Comparison of ENCODE assay signal across 16 cellular contexts in the genomic region with DNA sequence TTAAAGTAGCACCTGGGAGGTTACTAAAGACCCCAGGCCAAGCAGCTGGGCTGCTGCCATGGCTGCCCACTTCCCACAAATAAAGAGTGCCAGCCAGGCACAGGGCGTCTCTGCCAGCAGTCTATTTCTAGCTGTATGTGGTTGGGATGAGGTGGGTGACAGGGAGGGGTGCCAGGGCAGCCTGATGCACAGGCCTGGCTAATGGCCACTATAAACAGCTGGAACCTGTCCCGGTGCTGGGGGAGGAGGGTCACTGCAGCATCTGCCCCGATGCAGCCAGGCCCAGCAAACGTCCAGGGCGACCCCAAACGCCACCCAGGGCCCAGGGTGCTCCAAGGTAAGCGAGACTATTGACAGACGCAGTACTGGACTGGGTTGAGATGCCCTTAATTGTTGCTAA. TPM values are rescaled to one million over a fixed set of nuclear protein-coding genes. Genes with fewer than 3 reads are reported as not detected.
"Had no signal": no experiment of that assay in that cellular context is flagged by ENCODE, and none has a peak within 500 bp of the region (broad histone marks: within the 10 kb centered on the region; RNA-seq: fewer than 3 reads in every experiment).

No MANE protein-coding gene starts in this region.

- DNase-seq: activated CD4-positive, alpha-beta T cell treated with anti-CD3 and anti-CD28 coated beads, Interleukin-2, amount 10 ng/mL, durations not matched to agents 24 days and 14 days; activated CD4-positive, CD25-positive, alpha-beta regulatory T cell; activated naive CD8-positive, alpha-beta T cell treated with anti-CD3 and anti-CD28 coated beads for 36 hours; amygdala; esophagus squamous epithelium; immature natural killer cell; midbrain; stimulated activated CD4-positive, alpha-beta T cell treated with anti-CD3 and anti-CD28 coated beads, Interleukin-12 subunit alpha, Interleukin-12 subunit beta, amount 100 ng/mL, for 4 hours; T-helper 2 cell; thyroid gland had no signal

- H3K27me3 ChIP-seq: thyroid gland had no signal

- H3K9me3 ChIP-seq: esophagus squamous epithelium, thyroid gland had no signal

- H3K4me1 ChIP-seq: thyroid gland had no signal

- H3K36me3 ChIP-seq: esophagus squamous epithelium, thyroid gland had no signal

- FAIRE-seq: TTC549, urothelium cell line had no signal

- H3K4me3 ChIP-seq: coronary artery, esophagus squamous epithelium, thyroid gland had no signal

- ATAC-seq: stimulated activated memory B cell treated with anti-CD40 and anti-IgM and Interleukin-4, amounts not matched to agents 10 μg/mL and 1 μg/mL and 100 μg/mL, for 72 hours had no signal

- H3K27ac ChIP-seq: coronary artery, thyroid gland had no signal

RNA-seq across cellular contexts. Expression of a gene that starts 37.4 kb away (rescaled TPM):
- total RNA-seq: activated CD4-positive, alpha-beta T cell treated with anti-CD3 and anti-CD28 coated beads, Interleukin-2, amount 10 ng/mL, durations not matched to agents 24 days and 14 days; fibroblast of villous mesenchyme; pulmonary artery endothelial cell had no signal
